11 cellular contexts compared by ENCODE assay signal in the genomic region with DNA sequence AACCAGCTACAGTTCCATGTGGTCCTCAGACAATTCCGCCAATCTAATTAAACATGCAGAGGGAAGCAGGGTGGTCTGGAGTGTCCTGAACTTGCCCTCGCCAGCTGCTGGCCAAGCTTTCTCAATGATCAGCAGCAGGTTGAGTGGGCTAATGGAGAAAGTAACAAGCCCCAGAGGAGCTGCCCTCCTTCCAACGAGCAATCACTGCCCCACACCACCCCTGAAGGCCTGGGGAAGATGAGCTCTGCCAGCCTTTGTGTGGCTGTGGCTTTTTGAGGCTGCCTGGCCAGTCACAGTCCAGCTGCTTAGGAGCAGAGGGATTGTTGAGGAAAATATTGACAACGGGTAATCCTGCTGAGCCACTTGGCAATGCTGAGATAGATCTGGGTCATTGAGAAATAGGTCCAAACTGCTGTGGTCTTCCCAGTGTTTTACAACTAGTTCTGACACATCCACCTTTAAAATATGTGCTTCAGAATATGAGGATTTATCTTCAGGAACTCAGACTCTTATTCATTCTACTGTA.
DNase-seq lines count a peak whose midpoint lies in the region; TF ChIP-seq lines count a peak whose summit lies in the region.
"Had no signal": no experiment of that assay in that cellular context is flagged by ENCODE, and none has a peak within 500 bp of the region (broad histone marks: within the 10 kb centered on the region; RNA-seq: fewer than 3 reads in every experiment).

No MANE protein-coding gene starts in this region.

- H3K9me3 ChIP-seq in esophagus muscularis mucosa (no peaks in the 10 kb centered on the region), osteoblast (ENCODE audit: low read depth, low read length) (no peaks in the 10 kb centered on the region)

- 64% methylated on average over 4 of the region's 4 CpGs for WGBS in esophagus muscularis mucosa

- no peak overlapping the region for H3K4me3 ChIP-seq in esophagus muscularis mucosa
- H3K4me3 ChIP-seq in osteoblast (ENCODE audit: insufficient read depth, low read length): no peak overlapping the region

- H3K27ac ChIP-seq in esophagus muscularis mucosa (replicated peaks in 1 of 4): peak overlapping the region; percentile 30 to 64 (median 36)
- H3K27ac ChIP-seq in osteoblast (ENCODE audit: low read depth, low read length): no peak overlapping the region

- H2AFZ ChIP-seq in osteoblast (ENCODE audit: low read length): no peak overlapping the region

- TF ChIP-seq POLR2A in esophagus muscularis mucosa (IDR thresholded peaks at IDR 0.05; ENCODE audit: low read depth): no peak

- TF ChIP-seq CTCF in esophagus muscularis mucosa (IDR thresholded peaks at IDR 0.05): no peak
- TF ChIP-seq CTCF in osteoblast (IDR thresholded peaks at IDR 0.05; ENCODE audit: extremely low read depth, low read depth, low read length): no peak

- H3K4me2 ChIP-seq in osteoblast (ENCODE audit: insufficient read depth, low read length): no peak overlapping the region

- in situ Hi-C loops in G401 (cut with HindIII; ENCODE audit: low sequenced_read_pairs): no loop called here

- TF ChIP-seq EP300 in esophagus muscularis mucosa (IDR thresholded peaks at IDR 0.05): no peak

- intact Hi-C loops in esophagus muscularis mucosa (cut with DNase I): no loop called here

- H3K27me3 ChIP-seq in esophagus muscularis mucosa (no peaks in the 10 kb centered on the region), osteoblast (ENCODE audit: insufficient read depth, low read length) (no peaks in the 10 kb centered on the region)

- DNase-seq in G401 (ENCODE audit: low spot score) (peak; percentile 14), NCI-H82 (lab: John Stamatoyannopoulos, UW) (peak; percentile 69), esophagus muscularis mucosa (ENCODE audit: extremely low spot score) (no peak), osteoblast (ENCODE audit: insufficient read length, low spot score, missing footprints) (peak; percentile 63), DMS153 (lab: John Stamatoyannopoulos, UW) (no peak), NCI-H1105 (lab: John Stamatoyannopoulos, UW) (no peak), OCI-M2 (lab: John Stamatoyannopoulos, UW; ENCODE audit: unreplicated experiment) (no peak), HT-29 (ENCODE audit: low spot score) (no peak)
- DNase-seq: activated B cell treated with CpG ODN at 0.5 μM for 24 hours, hippocampal formation, NCI-H2081 treated with DMSO at 0.1 percent for 48 hours had no signal

- no peaks in the 10 kb centered on the region for H4K20me1 ChIP-seq in osteoblast (ENCODE audit: insufficient read depth, low read length)

- no peaks in the 10 kb centered on the region for H3K79me2 ChIP-seq in osteoblast (ENCODE audit: insufficient read depth, low read length)

- H3K4me1 ChIP-seq in esophagus muscularis mucosa (peaks cover 37 to 47% (median 41%) of the 10 kb centered on the region in 4 donors), osteoblast (ENCODE audit: insufficient read depth, low read length) (peaks cover 13% of the 10 kb centered on the region)

- H3K36me3 ChIP-seq in esophagus muscularis mucosa (peaks cover 0 to 9% (median 4%) of the 10 kb centered on the region in 4 donors), osteoblast (ENCODE audit: insufficient read depth, low read length) (no peaks in the 10 kb centered on the region)

Comparison
In these comparisons a context has a peak if more than half of its experiments do, and no peak if none do; other contexts are left out.
1. DNase-seq: peak in G401 (single experiment), NCI-H82 (single experiment) and osteoblast (single experiment); none in esophagus muscularis mucosa (single experiment), DMS153 (single experiment), NCI-H1105 (single experiment), OCI-M2 (single experiment) and HT-29 (single experiment).